Comparison of ENCODE assay signal across 24 cellular contexts in the genomic region with DNA sequence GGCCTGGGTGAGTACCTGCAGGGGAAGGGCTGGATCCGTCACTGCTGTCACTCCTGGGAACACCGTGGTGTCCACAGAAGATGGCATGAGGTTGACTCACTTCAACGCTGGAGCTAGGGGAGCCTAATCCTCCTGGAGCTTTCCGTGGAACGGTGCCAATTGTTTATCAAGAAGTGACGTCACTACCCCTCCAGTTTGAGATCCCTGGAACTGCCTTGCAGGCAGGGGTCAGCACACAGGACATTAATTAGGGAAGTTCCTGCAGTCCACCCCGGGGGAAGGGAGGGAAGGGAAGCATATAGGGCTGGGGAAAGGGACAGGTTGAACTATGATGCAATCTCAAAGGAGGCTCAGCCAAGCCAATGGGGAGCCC.
"Had no signal": no experiment of that assay in that cellular context is flagged by ENCODE, and none has a peak within 500 bp of the region (broad histone marks: within the 10 kb centered on the region; RNA-seq: fewer than 3 reads in every experiment).

No MANE protein-coding gene starts in this region.

- ATAC-seq: activated T-helper 17 cell treated with anti-CD3 and anti-CD28 coated beads, Interleukin-2, amount 50 U/mL, for 72 hours; PC-3; T-cell had no signal

- FAIRE-seq: astrocyte, RCC 7860, TTC549 had no signal

- DNase-seq: activated CD4-positive, alpha-beta memory T cell treated with anti-CD3 and anti-CD28 coated beads, Interleukin-2, amount 10 ng/mL, durations not matched to agents 7 days and 5 days; activated CD4-positive, alpha-beta T cell treated with anti-CD3 and anti-CD28 coated beads, Interleukin-2, amount 50 U/mL, for 1 hour; activated CD4-positive, CD25-positive, alpha-beta regulatory T cell; activated gamma-delta T cell; activated naive CD4-positive, alpha-beta T cell treated with anti-CD3 and anti-CD28 coated beads for 36 hours; activated T-cell treated with anti-CD3 and anti-CD28 coated beads for 4 hours; activated T-cell treated with anti-CD3 and anti-CD28 coated beads, Interleukin-2, amount 50 U/mL, for 48 hours; Kasumi-1; KBM-7; NCI-H1105 treated with DMSO at 0.1 percent for 48 hours; NCI-H1436 treated with DMSO at 0.1 percent for 48 hours; NCI-H187; NCI-H2081; NCI-H226; NCI-H526; PC-3; SIG-M5; T-cell; T-helper 2 cell; T1000 had no signal
